ENCODE assay signal across 16 cellular contexts in the genomic region with DNA sequence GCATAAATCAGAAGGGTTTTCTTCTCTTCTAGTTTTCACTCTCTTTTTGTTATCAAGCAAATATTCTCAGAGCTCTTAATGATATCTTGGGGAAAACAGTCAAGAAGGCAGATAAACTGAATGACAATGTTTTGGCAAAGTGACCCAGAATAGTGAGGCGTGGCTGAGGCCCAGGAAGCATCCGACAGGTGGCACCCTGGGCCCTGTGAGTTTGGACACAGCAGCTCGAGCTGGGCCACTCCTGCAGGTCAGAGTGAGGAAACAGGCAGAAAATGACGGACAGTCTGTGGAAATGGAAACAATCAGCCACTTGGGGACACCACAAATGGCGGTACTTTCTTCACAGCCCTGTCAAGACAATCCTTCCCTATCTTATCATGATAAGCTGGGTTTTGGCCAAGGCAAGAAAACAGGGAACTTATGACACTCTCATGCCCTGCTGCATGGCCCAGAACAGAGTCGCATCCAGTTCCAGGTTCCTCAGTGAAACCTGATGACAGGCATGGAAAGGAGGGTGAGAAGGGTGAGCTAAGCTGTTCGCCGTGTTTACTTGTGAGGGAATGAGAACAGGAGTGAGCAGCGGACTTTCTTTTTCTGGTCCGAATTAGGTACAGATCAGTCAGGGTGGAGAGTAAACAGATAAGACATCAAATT. TPM values are rescaled to one million over a fixed set of nuclear protein-coding genes. Genes with fewer than 3 reads are reported as not detected.
DNase-seq lines count a peak whose midpoint lies in the region; ATAC-seq and TF ChIP-seq lines count a peak whose summit lies in the region.
"Had no signal": no experiment of that assay in that cellular context is flagged by ENCODE, and none has a peak within 500 bp of the region (broad histone marks: within the 10 kb centered on the region; RNA-seq: fewer than 3 reads in every experiment).

No MANE protein-coding gene starts in this region.

- H3K36me3 ChIP-seq in left ventricle myocardium inferior (peaks cover 5% of the 10 kb centered on the region), transverse colon (no peaks in the 10 kb centered on the region)
- H3K36me3 ChIP-seq: thoracic aorta had no signal

- no peaks in the 10 kb centered on the region for H3K9me3 ChIP-seq in left ventricle myocardium inferior (replicated peaks)
- H3K9me3 ChIP-seq in transverse colon = no peaks in the 10 kb centered on the region
- H3K9me3 ChIP-seq: thoracic aorta had no signal

- ATAC-seq in Right ventricle myocardium superior (ENCODE audit: poor library complexity) (peak; percentile 25), left lobe of liver (peak; percentile 76), HG02884 (IDR thresholded peaks at IDR 0.05; ENCODE audit: unreplicated experiment) (no peak)
- ATAC-seq: T-helper 17 cell had no signal

- TF ChIP-seq CTCF in left ventricle myocardium inferior (IDR thresholded peaks at IDR 0.05; ENCODE audit: borderline replicate concordance) = no peak
- TF ChIP-seq CTCF in transverse colon (IDR thresholded peaks at IDR 0.05) = peak in 4 of 5 experiments; percentile 31 to 43 (median 32)

- H3K27me3 ChIP-seq in left ventricle myocardium inferior (ENCODE audit: low read depth) (peaks cover 5% of the 10 kb centered on the region), transverse colon (no peaks in the 10 kb centered on the region)

- DNase-seq in Right ventricle myocardium superior (no peak), left ventricle myocardium inferior (no peak), SHP77 (lab: John Stamatoyannopoulos, UW) (peak; percentile 18 to 22), left lobe of liver (ENCODE audit: low spot score) (no peak), transverse colon (peak; percentile 50), nucleus accumbens (lab: John Stamatoyannopoulos, UW) (no peak)
- DNase-seq in activated CD4-positive, alpha-beta T cell treated with anti-CD3 and anti-CD28 coated beads for 4 hours = no peak
- DNase-seq: activated CD4-positive, alpha-beta memory T cell treated with anti-CD3 and anti-CD28 coated beads, Interleukin-2, amount 10 ng/mL, durations not matched to agents 7 days and 5 days; dermis blood vessel endothelial cell; NCI-H1048; NCI-H226; posterior cingulate gyrus; stimulated activated CD4-positive, alpha-beta T cell treated with anti-CD3 and anti-CD28 coated beads, Interleukin-15, amount 100 ng/mL, for 24 hours; T-helper 17 cell had no signal

- H3K27ac ChIP-seq in left ventricle myocardium inferior (replicated peaks) (no peak overlapping the region), transverse colon (no peak overlapping the region)
- H3K27ac ChIP-seq: thoracic aorta had no signal

- no peaks in the 10 kb centered on the region for H3K4me1 ChIP-seq in left ventricle myocardium inferior
- H3K4me1 ChIP-seq in transverse colon = peaks cover 0 to 6% (median 5%) of the 10 kb centered on the region in 4 donors

- no peak overlapping the region for H3K4me3 ChIP-seq in left ventricle myocardium inferior
- no peak overlapping the region for H3K4me3 ChIP-seq in transverse colon
- H3K4me3 ChIP-seq: thoracic aorta had no signal

- no peak for TF ChIP-seq POLR2A in transverse colon (IDR thresholded peaks at IDR 0.05)

- WGBS in transverse colon (ENCODE audit: low coverage in 1 of 2), 2 donors = 62% methylated on average over 10 of the region's 10 CpGs; no CpG with 5 or more reads in 1 of the 2 donors

- in situ Hi-C loops in transverse colon (cut with MboI; ENCODE audit: low pct_ligation_motif_present in 1 of 4, low pct_unique_long_range_greater_than_20kb in 1 of 4, low sequenced_read_pairs in 3 of 4) = loop anchor here in 1 of 4 donors (5.0 kb wide), 1 partner anchor 293 kb away; no protein-coding TSS in a partner anchor

- no peak for TF ChIP-seq EP300 in transverse colon (IDR thresholded peaks at IDR 0.05; ENCODE audit: low read depth)

- intact Hi-C loops in Right ventricle myocardium superior (cut with DNase I) (no loop called here), left ventricle myocardium inferior (cut with micrococcal nuclease) (no loop called here), transverse colon (cut with DNase I; ENCODE audit: low total_unique reads) (no loop called here)

RNA-seq across cellular contexts. Expression of gene MRPL44, which starts 32.1 kb away (rescaled TPM):
- total RNA-seq in Right ventricle myocardium superior = 33.9 TPM
- 39.9 TPM for total RNA-seq in left ventricle myocardium inferior
- total RNA-seq in left lobe of liver = 22.0 TPM
- total RNA-seq in transverse colon = 10 to 100 TPM; 18.9 to 58.4 (median 31.7) TPM

RNA-seq across cellular contexts. Expression of gene WDFY1, which starts 44.2 kb away (rescaled TPM):
- total RNA-seq in Right ventricle myocardium superior = 10.8 TPM
- 12.6 TPM for total RNA-seq in left ventricle myocardium inferior
- 16.4 TPM for total RNA-seq in left lobe of liver
- total RNA-seq in transverse colon = 10 to 100 TPM; 40.4 to 99.6 (median 71.6) TPM

RNA-seq across cellular contexts. Expression of gene SERPINE2, which starts 49.8 kb away (rescaled TPM):
- total RNA-seq in Right ventricle myocardium superior = 6.0 TPM
- 9.8 TPM for total RNA-seq in left ventricle myocardium inferior
- 1.6 TPM for total RNA-seq in left lobe of liver
- total RNA-seq in transverse colon = 10 to 100 TPM in 3 of 4 donors, 1 to 10 TPM in 1; 4.9 to 37.4 (median 15.8) TPM

Comparison
In these comparisons a context has a peak if more than half of its experiments do, and no peak if none do; other contexts are left out.
1. DNase-seq: peak in SHP77 (2 of 2) and transverse colon (single experiment); none in Right ventricle myocardium superior (single experiment), left ventricle myocardium inferior (single experiment), left lobe of liver (single experiment), nucleus accumbens (0 of 56) and activated CD4-positive, alpha-beta T cell treated with anti-CD3 and anti-CD28 coated beads for 4 hours (0 of 2).